9 cellular contexts compared by ENCODE assay signal in genomic region chr2:112155331-112156151, GRCh38. TPM values are rescaled to one million over a fixed set of nuclear protein-coding genes. Genes with fewer than 3 reads are reported as not detected.
DNase-seq lines count a peak whose midpoint lies in the region; ATAC-seq and TF ChIP-seq lines count a peak whose summit lies in the region.
"Had no signal": no experiment of that assay in that cellular context is flagged by ENCODE, and none has a peak within 500 bp of the region (broad histone marks: within the 10 kb centered on the region; RNA-seq: fewer than 3 reads in every experiment).

No MANE protein-coding gene starts in this region.

- peak overlapping the region; percentile 43 for H3K4me3 Mint-ChIP-seq in activated naive CD4-positive, alpha-beta T cell treated with anti-CD3 and anti-CD28 coated beads for 36 hours
- H3K4me3 Mint-ChIP-seq in natural killer cell treated with Interleukin-12 subunit alpha and Interleukin-12 subunit beta and Interleukin-15 and Interleukin-18, amount 100 ng/mL, for 72 hours, result peak overlapping the region; percentile 20

- no peaks in the 10 kb centered on the region for H3K9me3 Mint-ChIP-seq in activated naive CD4-positive, alpha-beta T cell treated with anti-CD3 and anti-CD28 coated beads for 36 hours
- H3K9me3 Mint-ChIP-seq in natural killer cell treated with Interleukin-12 subunit alpha and Interleukin-12 subunit beta and Interleukin-15 and Interleukin-18, amount 100 ng/mL, for 72 hours, result no peaks in the 10 kb centered on the region

- H3F3A ChIP-seq in smooth muscle cell (ENCODE audit: low read depth), result no peaks in the 10 kb centered on the region

- ATAC-seq in natural killer cell treated with Interleukin-12 subunit alpha and Interleukin-12 subunit beta and Interleukin-15 and Interleukin-18, amount 100 ng/mL, for 72 hours, result peak; percentile 66 to 71
- ATAC-seq in GM18909 (IDR thresholded peaks at IDR 0.05; ENCODE audit: poor library complexity, unreplicated experiment), result no peak
- ATAC-seq in GM18505 (IDR thresholded peaks at IDR 0.05; ENCODE audit: unreplicated experiment), result no peak

- CTCF ChIA-PET in activated naive CD4-positive, alpha-beta T cell treated with anti-CD3 and anti-CD28 coated beads for 36 hours (lab: Charles Lee), result interaction anchor here (0.5 to 2.1 kb wide), 5 partner anchors 21 to 268 kb away, joined by 3 to 7 read pairs (median 5); no protein-coding TSS in a partner anchor

- H3K79me2 ChIP-seq in ACC112 (ENCODE audit: control insufficient read depth, insufficient read depth, low read length, unreplicated experiment) (no peaks in the 10 kb centered on the region), smooth muscle cell (ENCODE audit: low read depth) (no peaks in the 10 kb centered on the region)

- intact Hi-C loops in activated naive CD4-positive, alpha-beta T cell treated with anti-CD3 and anti-CD28 coated beads for 36 hours (cut with micrococcal nuclease), result loop anchor here (1.0 to 2.0 kb wide), 3 partner anchors 21 to 33 kb away; no protein-coding TSS in a partner anchor

- 92% methylated on average over 27 of the region's 27 CpGs for WGBS in smooth muscle cell (ENCODE audit: low lambda C conversion rate)

- no peaks in the 10 kb centered on the region for H3K27me3 Mint-ChIP-seq in activated naive CD4-positive, alpha-beta T cell treated with anti-CD3 and anti-CD28 coated beads for 36 hours (ENCODE audit: low read depth)
- no peaks in the 10 kb centered on the region for H3K27me3 Mint-ChIP-seq in natural killer cell treated with Interleukin-12 subunit alpha and Interleukin-12 subunit beta and Interleukin-15 and Interleukin-18, amount 100 ng/mL, for 72 hours

- no peaks in the 10 kb centered on the region for H3K27me3 ChIP-seq in ACC112 (ENCODE audit: insufficient read depth, low read length)
- no peaks in the 10 kb centered on the region for H3K27me3 ChIP-seq in Peyer's patch
- H3K27me3 ChIP-seq in smooth muscle cell (ENCODE audit: low read depth), result no peaks in the 10 kb centered on the region

- peaks cover 51% of the 10 kb centered on the region for H3K4me1 Mint-ChIP-seq in activated naive CD4-positive, alpha-beta T cell treated with anti-CD3 and anti-CD28 coated beads for 36 hours (ENCODE audit: low read depth)
- H3K4me1 Mint-ChIP-seq in natural killer cell treated with Interleukin-12 subunit alpha and Interleukin-12 subunit beta and Interleukin-15 and Interleukin-18, amount 100 ng/mL, for 72 hours (ENCODE audit: low read depth in 2 of 2), result peaks cover 13 to 16% of the 10 kb centered on the region in 2 donors

- H3K27ac ChIP-seq in ACC112 (ENCODE audit: low read depth, low read length), result peak overlapping the region; percentile 65
- peak overlapping the region in 1 of 4 donors; percentile 59 for H3K27ac ChIP-seq in Peyer's patch
- H3K27ac ChIP-seq in smooth muscle cell (ENCODE audit: low read depth), result no peak overlapping the region

- no peak for TF ChIP-seq POLR2A in Peyer's patch (IDR thresholded peaks at IDR 0.05)
- no peak for TF ChIP-seq POLR2A in GM18505 (IDR thresholded peaks at IDR 0.05; ENCODE audit: borderline replicate concordance, extremely low read depth, insufficient read depth, insufficient read length)

- 0 out of 2 replicates have a peak, but pooled peaks cover 6% of the 10 kb centered on the region for H3K36me3 ChIP-seq in ACC112 (ENCODE audit: insufficient read depth, low read length)
- no peaks in the 10 kb centered on the region for H3K36me3 ChIP-seq in Peyer's patch
- no peaks in the 10 kb centered on the region for H3K36me3 ChIP-seq in smooth muscle cell (ENCODE audit: low read depth)

- H3K4me2 ChIP-seq in smooth muscle cell, result no peak overlapping the region

- no peaks in the 10 kb centered on the region for H4K20me1 ChIP-seq in smooth muscle cell (ENCODE audit: low read depth)

- no peaks in the 10 kb centered on the region for H3K36me3 Mint-ChIP-seq in activated naive CD4-positive, alpha-beta T cell treated with anti-CD3 and anti-CD28 coated beads for 36 hours (ENCODE audit: low read depth)
- H3K36me3 Mint-ChIP-seq in natural killer cell treated with Interleukin-12 subunit alpha and Interleukin-12 subunit beta and Interleukin-15 and Interleukin-18, amount 100 ng/mL, for 72 hours, result no peaks in the 10 kb centered on the region

- H2AFZ ChIP-seq in ACC112 (ENCODE audit: low read length, unreplicated experiment) (no peak overlapping the region), smooth muscle cell (ENCODE audit: low read depth) (no peak overlapping the region)

- H3K9ac ChIP-seq in smooth muscle cell (ENCODE audit: low read depth), result no peak overlapping the region

- peak in 2 of 3 donors; percentile 55 to 61 for DNase-seq in Peyer's patch
- DNase-seq in activated naive CD4-positive, alpha-beta T cell treated with anti-CD3 and anti-CD28 coated beads for 36 hours, result peak; percentile 67
- DNase-seq in natural killer cell treated with Interleukin-12 subunit alpha and Interleukin-12 subunit beta and Interleukin-15 and Interleukin-18, amount 100 ng/mL, for 72 hours (ENCODE audit: low spot score), result no peak
- DNase-seq in smooth muscle cell (lab: John Stamatoyannopoulos, UW; ENCODE audit: unreplicated experiment), result no peak
- no peak for DNase-seq in NCI-H774 (lab: John Stamatoyannopoulos, UW)
- DNase-seq: NCI-H187 had no signal

- H3K4me1 ChIP-seq in ACC112 (ENCODE audit: control insufficient read depth, insufficient read depth, low read length, unreplicated experiment), result peaks cover 20% of the 10 kb centered on the region
- H3K4me1 ChIP-seq in Peyer's patch, result peaks cover 0 to 15% (median 0%) of the 10 kb centered on the region in 4 donors
- H3K4me1 ChIP-seq in smooth muscle cell (ENCODE audit: low read depth), result peaks cover 9% of the 10 kb centered on the region

- TF ChIP-seq CTCF in Peyer's patch (IDR thresholded peaks at IDR 0.05), result no peak
- TF ChIP-seq CTCF in smooth muscle cell (IDR thresholded peaks at IDR 0.05; ENCODE audit: borderline replicate concordance, insufficient read depth, poor library complexity, severe bottlenecking), result no peak

- H3K4me3 ChIP-seq in ACC112 (ENCODE audit: low read depth, low read length) (no peak overlapping the region), Peyer's patch (peak overlapping the region in 1 of 4 donors; percentile 16), smooth muscle cell (no peak overlapping the region)

- H3K9me3 ChIP-seq in Peyer's patch (no peaks in the 10 kb centered on the region), smooth muscle cell (replicated peaks; ENCODE audit: low read depth) (no peaks in the 10 kb centered on the region)

- peak overlapping the region; percentile 74 for H3K27ac Mint-ChIP-seq in activated naive CD4-positive, alpha-beta T cell treated with anti-CD3 and anti-CD28 coated beads for 36 hours
- peak overlapping the region in 1 of 2 donors; percentile 84 for H3K27ac Mint-ChIP-seq in natural killer cell treated with Interleukin-12 subunit alpha and Interleukin-12 subunit beta and Interleukin-15 and Interleukin-18, amount 100 ng/mL, for 72 hours

RNA-seq across cellular contexts. Expression of gene FBLN7, which starts 17.4 kb away (rescaled TPM):
- total RNA-seq in Peyer's patch (1 to 10 TPM in 3 of 4 donors, not detected in 1; 1.5 to 7.4 (median 1.9) TPM), smooth muscle cell (1.1 and 3.2 TPM in 2 replicates)
- total RNA-seq in activated naive CD4-positive, alpha-beta T cell treated with anti-CD3 and anti-CD28 coated beads for 36 hours, result 10 to 100 TPM; 34.5 to 39.0 TPM
- under 1 TPM; 0.38 to 0.61 TPM for total RNA-seq in natural killer cell treated with Interleukin-12 subunit alpha and Interleukin-12 subunit beta and Interleukin-15 and Interleukin-18, amount 100 ng/mL, for 72 hours
- polyA plus RNA-seq in smooth muscle cell, result 1.7 and 2.7 TPM in 2 replicates

Comparison
In these comparisons a context has a peak if more than half of its experiments do, and no peak if none do; other contexts are left out.
1. DNase-seq: peak in Peyer's patch (2 of 3) and activated naive CD4-positive, alpha-beta T cell treated with anti-CD3 and anti-CD28 coated beads for 36 hours (single experiment); none in natural killer cell treated with Interleukin-12 subunit alpha and Interleukin-12 subunit beta and Interleukin-15 and Interleukin-18, amount 100 ng/mL, for 72 hours (single experiment), smooth muscle cell (single experiment) and NCI-H774 (single experiment).
2. ATAC-seq: peak in natural killer cell treated with Interleukin-12 subunit alpha and Interleukin-12 subunit beta and Interleukin-15 and Interleukin-18, amount 100 ng/mL, for 72 hours (2 of 2); none in GM18909 (single experiment) and GM18505 (single experiment).